In the genomic region with DNA sequence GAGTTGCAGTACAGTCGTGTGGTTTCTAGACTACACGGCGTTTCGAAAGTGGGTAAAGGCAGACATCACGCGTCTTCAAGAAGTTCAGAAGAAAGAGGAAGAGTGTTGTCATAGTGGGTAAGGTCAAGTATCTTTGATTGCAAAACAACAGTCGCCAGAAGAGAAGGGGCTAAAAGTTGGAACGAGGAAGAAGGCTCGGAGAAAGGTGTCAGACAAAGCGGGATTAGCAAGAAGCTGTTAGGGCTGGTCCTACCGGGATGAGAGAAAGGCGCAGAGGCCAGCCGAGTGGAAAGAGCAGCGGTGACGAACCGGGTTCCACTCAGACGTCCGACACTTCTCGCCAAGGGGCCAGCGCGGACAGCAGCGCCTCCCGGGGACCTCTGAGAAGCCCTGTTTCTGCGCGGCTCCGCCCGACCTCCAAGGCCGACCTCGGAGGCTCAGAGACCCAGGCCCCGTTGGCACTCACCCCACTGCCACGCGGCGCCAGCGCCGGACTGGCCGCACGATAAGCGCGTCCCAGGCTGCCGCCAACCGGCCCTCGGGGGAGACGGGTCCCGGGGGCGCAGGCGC, we compare ENCODE assay signal across 8 cellular contexts. TPM values are rescaled to one million over a fixed set of nuclear protein-coding genes. Genes with fewer than 3 reads are reported as not detected.
A peak's percentile ranks its signal among the peaks of the same experiment; 100 is the strongest.
DNase-seq lines count a peak whose midpoint lies in the region; ATAC-seq and TF ChIP-seq lines count a peak whose summit lies in the region.

No MANE protein-coding gene starts in this region.

- H4K20me1 ChIP-seq in mammary epithelial cell (ENCODE audit: insufficient read depth, low read length), result no peaks in the 10 kb centered on the region

- peak overlapping the region; percentile 94 for H3K4me2 ChIP-seq in mammary epithelial cell (ENCODE audit: insufficient read depth, low read depth, low read length)

- H3K27ac ChIP-seq in mammary epithelial cell (ENCODE audit: insufficient read depth, low read depth, low read length) (peak overlapping the region; percentile 82), layer of hippocampus (ENCODE audit: low read depth, low read length) (peak overlapping the region; percentile 96)

- in situ Hi-C loops in mammary epithelial cell (cut with MboI; ENCODE audit: low sequenced_read_pairs in 2 of 2), result loop anchor here in 1 of 2 donors (5.0 to 10.0 kb wide), 2 partner anchors 299 to 462 kb away; no protein-coding TSS in a partner anchor

- H3K9me3 ChIP-seq in mammary epithelial cell (replicated peaks; ENCODE audit: insufficient read depth, low read length), result no peaks in the 10 kb centered on the region

- ATAC-seq in GM18907 (IDR thresholded peaks at IDR 0.05; ENCODE audit: unreplicated experiment) (peak; percentile 45), HG03095 (IDR thresholded peaks at IDR 0.05; ENCODE audit: unreplicated experiment) (peak; percentile 27)

- H3K27me3 ChIP-seq in mammary epithelial cell (ENCODE audit: insufficient read depth, low read length), result no peaks in the 10 kb centered on the region
- H3K27me3 ChIP-seq in layer of hippocampus (ENCODE audit: control insufficient read depth, insufficient read depth, low read length), result no peaks in the 10 kb centered on the region

- peak overlapping the region; percentile 100 for H2AFZ ChIP-seq in mammary epithelial cell (ENCODE audit: low read depth, low read length)

- dilution Hi-C loops in mammary epithelial cell (cut with HindIII; ENCODE audit: low sequenced_read_pairs), result no loop called here

- H3K79me2 ChIP-seq in mammary epithelial cell (ENCODE audit: insufficient read depth, low read length), result peaks cover 55% of the 10 kb centered on the region

- CTCF ChIA-PET in mammary epithelial cell (lab: Charles Lee; ENCODE audit: low non-redundant PET), result no interaction called here

- H3K4me3 ChIP-seq in mammary epithelial cell (replicated peaks in 1 of 3; ENCODE audit: insufficient read depth in 1 of 3, low read depth in 2 of 3, low read length in 3 of 3), result peak overlapping the region; percentile 94 to 97 (median 95)

- H3K36me3 ChIP-seq in mammary epithelial cell (ENCODE audit: insufficient read depth, low read length), result no peaks in the 10 kb centered on the region

- no TSS peak for BruUV-seq in mammary epithelial cell (replicated peaks; lab: Mats Ljungman, UMichigan)

- H3K4me1 ChIP-seq in mammary epithelial cell (ENCODE audit: insufficient read depth, low read length), result peaks cover 16% of the 10 kb centered on the region

- intact Hi-C loops in mammary epithelial cell (cut with micrococcal nuclease), result loop anchor here (5.0 to 10.0 kb wide), 3 partner anchors 61 to 489 kb away; no protein-coding TSS in a partner anchor

- TF ChIP-seq CTCF in mammary epithelial cell (conservative IDR thresholded peaks at IDR 0.05 in 1 of 2, IDR thresholded peaks at IDR 0.05 in 1 of 2; ENCODE audit: extremely low read depth in 1 of 2, insufficient read depth in 1 of 2, low read depth in 1 of 2, low read length in 2 of 2), result no peak

- H3K9ac ChIP-seq in mammary epithelial cell (ENCODE audit: insufficient read depth, low read length), result peak overlapping the region; percentile 93

- WGBS in mammary epithelial cell (ENCODE audit: low coverage, missing lambda C conversion rate), result 0% methylated on average over 22 of the region's 46 CpGs

- DNase-seq in AML-193 (lab: John Stamatoyannopoulos, UW) (peak; percentile 98), RKO (ENCODE audit: low spot score) (peak; percentile 51), mammary epithelial cell (peak; percentile 41), inferior parietal cortex (ENCODE audit: extremely low spot score) (no peak)
- peak; percentile 51 for DNase-seq in stimulated activated CD4-positive, alpha-beta T cell treated with anti-CD3 and anti-CD28 coated beads, Interleukin-4, amount 100 ng/mL, for 24 hours

RNA-seq across cellular contexts. Expression of gene ADPGK, which starts 0.5 kb away (rescaled TPM):
- 10 to 100 TPM; 39.7 to 46.9 TPM for total RNA-seq in mammary epithelial cell
- 48.5 TPM for polyA plus RNA-seq in mammary epithelial cell
- polyA minus RNA-seq in mammary epithelial cell, result 60.2 TPM
